ENCODE assay signal across 1 cellular context in genomic region chr9:124457079-124457886, GRCh38.
TF ChIP-seq lines count a peak whose summit lies in the region.

No MANE protein-coding gene starts in this region.

TF ChIP-seq in H1, 55 proteins besides CTCF, POLR2A, EP300 and RAD21:
- TF ChIP-seq TAF7 (optimal IDR thresholded peaks at IDR 0.05; ENCODE audit: borderline replicate concordance, low read depth, low read length) (no peak), KDM1A (IDR thresholded peaks at IDR 0.05; ENCODE audit: borderline replicate concordance, low read length) (peak; percentile 86; the same call in 1 of the 2 replicates), ASH2L (IDR thresholded peaks at IDR 0.05; ENCODE audit: low read length) (no peak), PHF8 (conservative IDR thresholded peaks at IDR 0.05; ENCODE audit: low read depth, low read length) (no peak), CTBP2 (IDR thresholded peaks at IDR 0.05; ENCODE audit: borderline replicate concordance, insufficient read depth, insufficient read length, low read length) (no peak), CHD2 (IDR thresholded peaks at IDR 0.05; ENCODE audit: low read length) (no peak)
TF ChIP-seq in H1: peak in this region for 1.
